In genomic region chr10:91856637-91857036, GRCh38 we compare ENCODE assay signal across 13 cellular contexts. TPM values are rescaled to one million over a fixed set of nuclear protein-coding genes. Genes with fewer than 3 reads are reported as not detected.
A peak's percentile ranks its signal among the peaks of the same experiment; 100 is the strongest.
DNase-seq lines count a peak whose midpoint lies in the region; ATAC-seq and TF ChIP-seq lines count a peak whose summit lies in the region.
"Had no signal": no experiment of that assay in that cellular context is flagged by ENCODE, and none has a peak within 500 bp of the region (broad histone marks: within the 10 kb centered on the region; RNA-seq: fewer than 3 reads in every experiment).

No MANE protein-coding gene starts in this region.

- H3K4me2 ChIP-seq in GM23338: no peak overlapping the region

- H3K27ac ChIP-seq in GM23338 (ENCODE audit: low read depth) (peak overlapping the region; percentile 3; the same call in 1 of the 2 replicates), WERI-Rb-1 (no peak overlapping the region)
- no peak overlapping the region for H3K27ac ChIP-seq in effector memory CD4-positive, alpha-beta T cell (ENCODE audit: insufficient read depth, low read length, poor library complexity, severe bottlenecking)

- H3K36me3 ChIP-seq in BJ (ENCODE audit: control insufficient read depth, insufficient read depth, low read length): peaks cover 9% of the 10 kb centered on the region
- H3K36me3 ChIP-seq in GM23338 (ENCODE audit: insufficient read depth): peaks cover 41% of the 10 kb centered on the region
- H3K36me3 ChIP-seq in WERI-Rb-1: peaks cover 58% of the 10 kb centered on the region
- peaks cover 1% of the 10 kb centered on the region for H3K36me3 ChIP-seq in kidney epithelial cell (ENCODE audit: control insufficient read depth, insufficient read depth, low read length)
- H3K36me3 ChIP-seq in effector memory CD4-positive, alpha-beta T cell (ENCODE audit: control insufficient read depth, insufficient read depth, low read length): peaks cover 88% of the 10 kb centered on the region

- no peak for DNase-seq in BJ (ENCODE audit: low read depth)
- DNase-seq in GM23338 (ENCODE audit: low spot score): peak; percentile 62
- no peak for DNase-seq in WERI-Rb-1
- no peak for DNase-seq in kidney epithelial cell (ENCODE audit: low read depth)
- no peak for DNase-seq in NCI-H748 (lab: John Stamatoyannopoulos, UW; ENCODE audit: unreplicated experiment)
- DNase-seq in effector memory CD4-positive, alpha-beta T cell: no peak
- DNase-seq: activated T-cell treated with anti-CD3 and anti-CD28 coated beads, Interleukin-2, amount 50 U/mL, for 1 hour; DMS79 treated with DMSO at 0.1 percent for 48 hours; effector CD4-positive, alpha-beta T cell; stimulated activated naive CD4-positive, alpha-beta T cell had no signal

- no peaks in the 10 kb centered on the region for H3K79me2 ChIP-seq in GM23338 (replicated peaks; ENCODE audit: insufficient read depth)

- no peaks in the 10 kb centered on the region for H4K20me1 ChIP-seq in GM23338 (replicated peaks; ENCODE audit: insufficient read depth)

- CTCF ChIA-PET in BJ (lab: Yijun Ruan, JAX): no interaction called here

- no peak overlapping the region for H3K4me3 Mint-ChIP-seq in GM23338

- no peaks in the 10 kb centered on the region; the same call in 1 of the 2 replicates for H3F3A ChIP-seq in GM23338 (replicated peaks; ENCODE audit: low read depth)

- H2AFZ ChIP-seq in GM23338: no peak overlapping the region

- ATAC-seq in GM23338: peak; percentile 32; the same call in 2 of the 3 replicates
- ATAC-seq in GM21619 (IDR thresholded peaks at IDR 0.05; ENCODE audit: unreplicated experiment): no peak
- ATAC-seq in GM19397 (IDR thresholded peaks at IDR 0.05; ENCODE audit: unreplicated experiment): no peak

- H3K9me3 Mint-ChIP-seq in GM23338: no peaks in the 10 kb centered on the region

- peaks cover 2% of the 10 kb centered on the region; the same call in 2 of the 3 replicates for H3K4me1 Mint-ChIP-seq in GM23338

- peak; percentile 34 for TF ChIP-seq CTCF in BJ (IDR thresholded peaks at IDR 0.05; ENCODE audit: insufficient read depth, low read depth, low read length)
- TF ChIP-seq CTCF in GM23338 (conservative IDR thresholded peaks at IDR 0.05; ENCODE audit: low read depth in 2 of 2): peak; percentile 69 to 71
- TF ChIP-seq CTCF in WERI-Rb-1 (IDR thresholded peaks at IDR 0.05; ENCODE audit: low read depth, low read length): peak; percentile 59
- TF ChIP-seq CTCF in kidney epithelial cell (IDR thresholded peaks at IDR 0.05; ENCODE audit: insufficient read depth, low read length, poor library complexity, severe bottlenecking): peak; percentile 45

- H3K27me3 Mint-ChIP-seq in GM23338 (ENCODE audit: insufficient read depth, low read depth, poor library complexity): no peaks in the 10 kb centered on the region

- no peaks in the 10 kb centered on the region for H3K4me1 ChIP-seq in GM23338 (ENCODE audit: insufficient read depth)
- no peaks in the 10 kb centered on the region for H3K4me1 ChIP-seq in effector memory CD4-positive, alpha-beta T cell (ENCODE audit: control insufficient read depth, insufficient read depth, low read length, poor library complexity, severe bottlenecking)

- peak overlapping the region; percentile 19; the same call in 1 of the 2 replicates for H3K27ac Mint-ChIP-seq in GM23338

- no peak overlapping the region for H3K4me3 ChIP-seq in BJ (ENCODE audit: low read depth, low read length)
- H3K4me3 ChIP-seq in GM23338: no peak overlapping the region
- no peak overlapping the region for H3K4me3 ChIP-seq in WERI-Rb-1 (ENCODE audit: low read depth, low read length)
- H3K4me3 ChIP-seq in kidney epithelial cell (ENCODE audit: low read depth, low read length): no peak overlapping the region
- no peak overlapping the region for H3K4me3 ChIP-seq in effector memory CD4-positive, alpha-beta T cell (ENCODE audit: insufficient read depth, low read depth, low read length, poor library complexity, severe bottlenecking)
- H3K4me3 ChIP-seq: lung had no signal

- no peaks in the 10 kb centered on the region for H3K9me2 ChIP-seq in GM23338 (ENCODE audit: insufficient read depth)

- H3K27me3 ChIP-seq in BJ (ENCODE audit: control insufficient read depth, insufficient read depth, low read length) (no peaks in the 10 kb centered on the region), GM23338 (ENCODE audit: insufficient read depth) (no peaks in the 10 kb centered on the region), WERI-Rb-1 (ENCODE audit: insufficient read depth, low read depth, severe bottlenecking) (no peaks in the 10 kb centered on the region), kidney epithelial cell (ENCODE audit: control insufficient read depth, insufficient read depth, low read length) (no peaks in the 10 kb centered on the region)
- H3K27me3 ChIP-seq in effector memory CD4-positive, alpha-beta T cell (replicated peaks; ENCODE audit: control insufficient read depth, insufficient read depth, low read length, poor library complexity, severe bottlenecking): no peaks in the 10 kb centered on the region

- H3K36me3 Mint-ChIP-seq in GM23338 (ENCODE audit: low read depth): peaks cover 71% of the 10 kb centered on the region

- no peaks in the 10 kb centered on the region for H3K9me3 ChIP-seq in WERI-Rb-1 (ENCODE audit: severe bottlenecking)
- no peaks in the 10 kb centered on the region for H3K9me3 ChIP-seq in effector memory CD4-positive, alpha-beta T cell (ENCODE audit: control insufficient read depth, low read length)

- POLR2A ChIA-PET in BJ (lab: Charles Lee): no interaction called here

TF ChIP-seq in GM23338, 12 proteins besides CTCF, POLR2A, EP300 and RAD21 (continues in another document):
- TF ChIP-seq EZH2 (IDR thresholded peaks at IDR 0.05; ENCODE audit: low read depth, unreplicated experiment): no peak
- no peak for TF ChIP-seq CREB1 (CRISPR knock-in tag; IDR thresholded peaks at IDR 0.05; ENCODE audit: low read depth)
- TF ChIP-seq, protein P1, sequence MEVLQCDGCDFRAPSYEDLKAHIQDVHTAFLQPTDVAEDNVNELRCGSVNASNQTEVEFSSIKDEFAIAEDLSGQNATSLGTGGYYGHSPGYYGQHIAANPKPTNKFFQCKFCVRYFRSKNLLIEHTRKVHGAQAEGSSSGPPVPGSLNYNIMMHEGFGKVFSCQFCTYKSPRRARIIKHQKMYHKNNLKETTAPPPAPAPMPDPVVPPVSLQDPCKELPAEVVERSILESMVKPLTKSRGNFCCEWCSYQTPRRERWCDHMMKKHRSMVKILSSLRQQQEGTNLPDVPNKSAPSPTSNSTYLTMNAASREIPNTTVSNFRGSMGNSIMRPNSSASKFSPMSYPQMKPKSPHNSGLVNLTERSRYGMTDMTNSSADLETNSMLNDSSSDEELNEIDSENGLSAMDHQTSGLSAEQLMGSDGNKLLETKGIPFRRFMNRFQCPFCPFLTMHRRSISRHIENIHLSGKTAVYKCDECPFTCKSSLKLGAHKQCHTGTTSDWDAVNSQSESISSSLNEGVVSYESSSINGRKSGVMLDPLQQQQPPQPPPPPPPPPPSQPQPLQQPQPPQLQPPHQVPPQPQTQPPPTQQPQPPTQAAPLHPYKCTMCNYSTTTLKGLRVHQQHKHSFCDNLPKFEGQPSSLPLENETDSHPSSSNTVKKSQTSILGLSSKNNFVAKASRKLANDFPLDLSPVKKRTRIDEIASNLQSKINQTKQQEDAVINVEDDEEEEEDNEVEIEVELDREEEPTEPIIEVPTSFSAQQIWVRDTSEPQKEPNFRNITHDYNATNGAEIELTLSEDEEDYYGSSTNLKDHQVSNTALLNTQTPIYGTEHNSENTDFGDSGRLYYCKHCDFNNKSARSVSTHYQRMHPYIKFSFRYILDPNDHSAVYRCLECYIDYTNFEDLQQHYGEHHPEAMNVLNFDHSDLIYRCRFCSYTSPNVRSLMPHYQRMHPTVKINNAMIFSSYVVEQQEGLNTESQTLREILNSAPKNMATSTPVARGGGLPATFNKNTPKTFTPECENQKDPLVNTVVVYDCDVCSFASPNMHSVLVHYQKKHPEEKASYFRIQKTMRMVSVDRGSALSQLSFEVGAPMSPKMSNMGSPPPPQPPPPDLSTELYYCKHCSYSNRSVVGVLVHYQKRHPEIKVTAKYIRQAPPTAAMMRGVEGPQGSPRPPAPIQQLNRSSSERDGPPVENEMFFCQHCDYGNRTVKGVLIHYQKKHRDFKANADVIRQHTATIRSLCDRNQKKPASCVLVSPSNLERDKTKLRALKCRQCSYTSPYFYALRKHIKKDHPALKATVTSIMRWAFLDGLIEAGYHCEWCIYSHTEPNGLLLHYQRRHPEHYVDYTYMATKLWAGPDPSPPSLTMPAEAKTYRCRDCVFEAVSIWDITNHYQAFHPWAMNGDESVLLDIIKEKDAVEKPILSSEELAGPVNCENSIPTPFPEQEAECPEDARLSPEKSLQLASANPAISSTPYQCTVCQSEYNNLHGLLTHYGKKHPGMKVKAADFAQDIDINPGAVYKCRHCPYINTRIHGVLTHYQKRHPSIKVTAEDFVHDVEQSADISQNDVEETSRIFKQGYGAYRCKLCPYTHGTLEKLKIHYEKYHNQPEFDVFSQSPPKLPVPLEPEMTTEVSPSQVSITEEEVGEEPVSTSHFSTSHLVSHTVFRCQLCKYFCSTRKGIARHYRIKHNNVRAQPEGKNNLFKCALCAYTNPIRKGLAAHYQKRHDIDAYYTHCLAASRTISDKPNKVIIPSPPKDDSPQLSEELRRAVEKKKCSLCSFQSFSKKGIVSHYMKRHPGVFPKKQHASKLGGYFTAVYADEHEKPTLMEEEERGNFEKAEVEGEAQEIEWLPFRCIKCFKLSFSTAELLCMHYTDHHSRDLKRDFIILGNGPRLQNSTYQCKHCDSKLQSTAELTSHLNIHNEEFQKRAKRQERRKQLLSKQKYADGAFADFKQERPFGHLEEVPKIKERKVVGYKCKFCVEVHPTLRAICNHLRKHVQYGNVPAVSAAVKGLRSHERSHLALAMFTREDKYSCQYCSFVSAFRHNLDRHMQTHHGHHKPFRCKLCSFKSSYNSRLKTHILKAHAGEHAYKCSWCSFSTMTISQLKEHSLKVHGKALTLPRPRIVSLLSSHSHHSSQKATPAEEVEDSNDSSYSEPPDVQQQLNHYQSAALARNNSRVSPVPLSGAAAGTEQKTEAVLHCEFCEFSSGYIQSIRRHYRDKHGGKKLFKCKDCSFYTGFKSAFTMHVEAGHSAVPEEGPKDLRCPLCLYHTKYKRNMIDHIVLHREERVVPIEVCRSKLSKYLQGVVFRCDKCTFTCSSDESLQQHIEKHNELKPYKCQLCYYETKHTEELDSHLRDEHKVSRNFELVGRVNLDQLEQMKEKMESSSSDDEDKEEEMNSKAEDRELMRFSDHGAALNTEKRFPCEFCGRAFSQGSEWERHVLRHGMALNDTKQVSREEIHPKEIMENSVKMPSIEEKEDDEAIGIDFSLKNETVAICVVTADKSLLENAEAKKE (CRISPR knock-in tag; IDR thresholded peaks at IDR 0.05): no peak

RNA-seq across cellular contexts. Expression of gene FGFBP3, which starts 52.6 kb away (rescaled TPM):
- 0.11 and 0.22 TPM in 2 replicates for polyA plus RNA-seq in BJ (2011; rRNA removed)
- 0.09 and 0.15 TPM in 2 replicates for polyA minus RNA-seq in BJ (2011; rRNA and poly(A)+ RNA removed)
- 73.2 and 73.9 TPM in 2 replicates for total RNA-seq in GM23338 (2014; rRNA removed; shearing (Covaris generic))
- polyA plus RNA-seq in GM23338 (2016; fragmentation: Nextera tagmentation; extraction: Ambion mirVana): 65.7 and 71.9 TPM in 2 replicates
- 0.42 and 1.2 TPM in 2 replicates for total RNA-seq in kidney epithelial cell

RNA-seq across cellular contexts. Expression of gene TNKS2, which starts 58.4 kb away (rescaled TPM):
- 16.6 and 29.3 TPM in 2 replicates for polyA plus RNA-seq in BJ (2011; rRNA removed)
- 24.5 and 28.9 TPM in 2 replicates for polyA minus RNA-seq in BJ (2011; rRNA and poly(A)+ RNA removed)
- 82.4 and 85.5 TPM in 2 replicates for total RNA-seq in GM23338 (2014; rRNA removed; shearing (Covaris generic))
- 21.3 and 23.5 TPM in 2 replicates for polyA plus RNA-seq in GM23338 (2016; fragmentation: Nextera tagmentation; extraction: Ambion mirVana)
- total RNA-seq in kidney epithelial cell: 57.6 and 58.1 TPM in 2 replicates

Comparison
In these comparisons a context has a peak if more than half of its experiments do, and no peak if none do; other contexts are left out.
1. RNA of gene FGFBP3, which starts 52.6 kb away (total RNA-seq): 73.2 to 73.9 TPM in GM23338; 0.42 to 1.2 TPM in kidney epithelial cell; every median in the first group is over 10 times any median in the second.
2. Peak in every context shown above with its lines, with median percentiles within 50 percentile points of each other: CTCF ChIP-seq.